Comparison of ENCODE assay signal across 23 cellular contexts in genomic region chr11:72216638-72217037, GRCh38. TPM values are rescaled to one million over a fixed set of nuclear protein-coding genes. Genes with fewer than 3 reads are reported as not detected.
DNase-seq lines count a peak whose midpoint lies in the region; ATAC-seq and TF ChIP-seq lines count a peak whose summit lies in the region.
"Had no signal": no experiment of that assay in that cellular context is flagged by ENCODE, and none has a peak within 500 bp of the region (broad histone marks: within the 10 kb centered on the region; RNA-seq: fewer than 3 reads in every experiment).

Gene FOLR2, plus strand, starts transcription at chr11:72216794. Its CDS starts 1,791 bp downstream, at chr11:72218585.

- H3K36me3 ChIP-seq in left ventricle myocardium inferior, result no peaks in the 10 kb centered on the region
- no peaks in the 10 kb centered on the region for H3K36me3 ChIP-seq in psoas muscle (ENCODE audit: insufficient read depth in 1 of 2, low read depth in 1 of 2)
- H3K36me3 ChIP-seq in urinary bladder (ENCODE audit: insufficient read depth), result no peaks in the 10 kb centered on the region
- H3K36me3 ChIP-seq: MG63 had no signal

- ATAC-seq in psoas muscle, result no peak
- no peak for ATAC-seq in stimulated activated naive CD8-positive, alpha-beta T cell treated with anti-CD3 and anti-CD28 coated beads, Interleukin-15, amount 100 ng/mL, for 72 hours
- no peak for ATAC-seq in HG03108 (IDR thresholded peaks at IDR 0.05; ENCODE audit: unreplicated experiment)
- ATAC-seq: activated naive CD8-positive, alpha-beta T cell treated with anti-CD3 and anti-CD28 coated beads, Interleukin-2, amount 50 U/mL, for 24 hours; stimulated activated naive CD8-positive, alpha-beta T cell treated with anti-CD3 and anti-CD28 coated beads, Interleukin-15, Interleukin-2, amounts not matched to agents 100 U/mL and 50 U/mL, for 24 hours had no signal

- intact Hi-C loops in left ventricle myocardium inferior (cut with micrococcal nuclease) (no loop called here), psoas muscle (cut with DNase I) (no loop called here)

- H3K9me3 Mint-ChIP-seq in stimulated activated naive CD8-positive, alpha-beta T cell treated with anti-CD3 and anti-CD28 coated beads, Interleukin-15, amount 100 ng/mL, for 72 hours, result no peaks in the 10 kb centered on the region
- H3K9me3 Mint-ChIP-seq: activated CD4-positive, alpha-beta T cell treated with anti-CD3 and anti-CD28 coated beads, Interleukin-2, amount 10 ng/mL, durations not matched to agents 7 days and 5 days; activated naive CD8-positive, alpha-beta T cell treated with anti-CD3 and anti-CD28 coated beads, Interleukin-2, amount 50 U/mL, for 24 hours; activated T-cell treated with anti-CD3 and anti-CD28 coated beads, Interleukin-2, amount 50 U/mL, for 24 hours; CD4-positive, alpha-beta T cell had no signal

- H3K27me3 ChIP-seq in left ventricle myocardium inferior (ENCODE audit: low read depth) (peaks cover 28% of the 10 kb centered on the region), psoas muscle (ENCODE audit: insufficient read depth in 3 of 3, low read length in 2 of 3) (no peaks in the 10 kb centered on the region)

- 79 to 85% (median 83%) methylated on average over 6 of the region's 6 CpGs for WGBS in psoas muscle, 3 donors
- 79% methylated on average over 6 of the region's 6 CpGs for WGBS in urinary bladder

- peak within 1 kb of the TSS in 1 of 2 donors; percentile 30 for H3K27ac Mint-ChIP-seq in stimulated activated naive CD8-positive, alpha-beta T cell treated with anti-CD3 and anti-CD28 coated beads, Interleukin-15, amount 100 ng/mL, for 72 hours
- H3K27ac Mint-ChIP-seq: activated naive CD8-positive, alpha-beta T cell treated with anti-CD3 and anti-CD28 coated beads, Interleukin-2, amount 50 U/mL, for 24 hours; activated T-cell treated with anti-CD3 and anti-CD28 coated beads, Interleukin-2, amount 50 U/mL, for 24 hours; CD4-positive, alpha-beta T cell had no signal

- peaks cover 13% of the 10 kb centered on the region for H3K4me1 Mint-ChIP-seq in stimulated activated naive CD8-positive, alpha-beta T cell treated with anti-CD3 and anti-CD28 coated beads, Interleukin-15, amount 100 ng/mL, for 72 hours

- peak; percentile 35 for DNase-seq in activated CD8-positive, alpha-beta memory T cell treated with anti-CD3 and anti-CD28 coated beads, Interleukin-2, amount 50 U/mL, for 48 hours
- DNase-seq in activated CD8-positive, alpha-beta memory T cell treated with anti-CD3 and anti-CD28 coated beads, Interleukin-2, amount 50 U/mL, for 4 hours, result no peak
- DNase-seq in left ventricle myocardium inferior, result no peak
- DNase-seq in psoas muscle, result no peak
- no peak for DNase-seq in stimulated activated naive CD8-positive, alpha-beta T cell treated with anti-CD3 and anti-CD28 coated beads, Interleukin-15, amount 100 ng/mL, for 72 hours
- DNase-seq in HCEC 1CT, result no peak
- DNase-seq: 8988T; activated CD4-positive, alpha-beta T cell treated with anti-CD3 and anti-CD28 coated beads, Interleukin-2, amount 10 ng/mL, durations not matched to agents 7 days and 5 days; activated naive CD8-positive, alpha-beta T cell treated with anti-CD3 and anti-CD28 coated beads, Interleukin-2, amount 50 U/mL, for 24 hours; activated T-cell treated with anti-CD3 and anti-CD28 coated beads, Interleukin-2, amount 50 U/mL, for 24 hours; CD4-positive, alpha-beta T cell; cerebellar nuclear complex; foreskin melanocyte; MG63; NCI-H2029; NCI-H524; OCI-M1; stimulated activated CD4-positive, alpha-beta T cell treated with anti-CD3 and anti-CD28 coated beads, Interleukin-12 subunit alpha, Interleukin-12 subunit beta, amount 100 ng/mL, for 4 hours; stimulated activated naive CD8-positive, alpha-beta T cell treated with anti-CD3 and anti-CD28 coated beads, Interleukin-15, Interleukin-2, amounts not matched to agents 100 U/mL and 50 U/mL, for 24 hours had no signal

- no peaks in the 10 kb centered on the region for H3K9me3 ChIP-seq in left ventricle myocardium inferior (replicated peaks)
- no peaks in the 10 kb centered on the region for H3K9me3 ChIP-seq in psoas muscle

- H3K27ac ChIP-seq in left ventricle myocardium inferior (replicated peaks), result peak within 1 kb of the TSS; percentile 28
- H3K27ac ChIP-seq in psoas muscle, result no peak within 1 kb of the TSS
- H3K27ac ChIP-seq in urinary bladder (ENCODE audit: low read depth), result no peak within 1 kb of the TSS
- H3K27ac ChIP-seq: SK-N-MC had no signal

- H3K27me3 Mint-ChIP-seq in stimulated activated naive CD8-positive, alpha-beta T cell treated with anti-CD3 and anti-CD28 coated beads, Interleukin-15, amount 100 ng/mL, for 72 hours, result peaks cover 30% of the 10 kb centered on the region

- H3K4me1 ChIP-seq in left ventricle myocardium inferior, result no peaks in the 10 kb centered on the region
- no peaks in the 10 kb centered on the region for H3K4me1 ChIP-seq in psoas muscle
- H3K4me1 ChIP-seq in urinary bladder (ENCODE audit: insufficient read depth), result no peaks in the 10 kb centered on the region

- no peak within 1 kb of the TSS for H3K4me3 Mint-ChIP-seq in stimulated activated naive CD8-positive, alpha-beta T cell treated with anti-CD3 and anti-CD28 coated beads, Interleukin-15, amount 100 ng/mL, for 72 hours
- H3K4me3 Mint-ChIP-seq: activated CD4-positive, alpha-beta T cell treated with anti-CD3 and anti-CD28 coated beads, Interleukin-2, amount 10 ng/mL, durations not matched to agents 7 days and 5 days; activated naive CD8-positive, alpha-beta T cell treated with anti-CD3 and anti-CD28 coated beads, Interleukin-2, amount 50 U/mL, for 24 hours; activated T-cell treated with anti-CD3 and anti-CD28 coated beads, Interleukin-2, amount 50 U/mL, for 24 hours; CD4-positive, alpha-beta T cell had no signal

- TF ChIP-seq CTCF in left ventricle myocardium inferior (IDR thresholded peaks at IDR 0.05; ENCODE audit: borderline replicate concordance) (no peak), psoas muscle (IDR thresholded peaks at IDR 0.05) (no peak)

- H3K4me3 ChIP-seq in left ventricle myocardium inferior (peak within 1 kb of the TSS; percentile 30), psoas muscle (peak within 1 kb of the TSS; percentile 25), urinary bladder (ENCODE audit: low read depth, low read length) (no peak within 1 kb of the TSS)
- H3K4me3 ChIP-seq: MG63, SK-N-MC had no signal

RNA-seq across cellular contexts. Expression of gene FOLR2, which starts in this region (rescaled TPM):
- total RNA-seq in left ventricle myocardium inferior (20.9 TPM), psoas muscle (10 to 100 TPM in 2 of 4 donors, 1 to 10 TPM in 2; 5.3 to 14.2 (median 9.4) TPM), urinary bladder (19.6 TPM)
- polyA plus RNA-seq in psoas muscle (1 to 10 TPM; 2.9 to 4.5 (median 4.5) TPM), urinary bladder (31.9 TPM)
- total RNA-seq: activated CD4-positive, alpha-beta T cell treated with anti-CD3 and anti-CD28 coated beads, Interleukin-2, amount 10 ng/mL, durations not matched to agents 7 days and 5 days; CD4-positive, alpha-beta T cell; osteoblast had no signal
